Comparison of ENCODE assay signal across 1 cellular context in the genomic region with DNA sequence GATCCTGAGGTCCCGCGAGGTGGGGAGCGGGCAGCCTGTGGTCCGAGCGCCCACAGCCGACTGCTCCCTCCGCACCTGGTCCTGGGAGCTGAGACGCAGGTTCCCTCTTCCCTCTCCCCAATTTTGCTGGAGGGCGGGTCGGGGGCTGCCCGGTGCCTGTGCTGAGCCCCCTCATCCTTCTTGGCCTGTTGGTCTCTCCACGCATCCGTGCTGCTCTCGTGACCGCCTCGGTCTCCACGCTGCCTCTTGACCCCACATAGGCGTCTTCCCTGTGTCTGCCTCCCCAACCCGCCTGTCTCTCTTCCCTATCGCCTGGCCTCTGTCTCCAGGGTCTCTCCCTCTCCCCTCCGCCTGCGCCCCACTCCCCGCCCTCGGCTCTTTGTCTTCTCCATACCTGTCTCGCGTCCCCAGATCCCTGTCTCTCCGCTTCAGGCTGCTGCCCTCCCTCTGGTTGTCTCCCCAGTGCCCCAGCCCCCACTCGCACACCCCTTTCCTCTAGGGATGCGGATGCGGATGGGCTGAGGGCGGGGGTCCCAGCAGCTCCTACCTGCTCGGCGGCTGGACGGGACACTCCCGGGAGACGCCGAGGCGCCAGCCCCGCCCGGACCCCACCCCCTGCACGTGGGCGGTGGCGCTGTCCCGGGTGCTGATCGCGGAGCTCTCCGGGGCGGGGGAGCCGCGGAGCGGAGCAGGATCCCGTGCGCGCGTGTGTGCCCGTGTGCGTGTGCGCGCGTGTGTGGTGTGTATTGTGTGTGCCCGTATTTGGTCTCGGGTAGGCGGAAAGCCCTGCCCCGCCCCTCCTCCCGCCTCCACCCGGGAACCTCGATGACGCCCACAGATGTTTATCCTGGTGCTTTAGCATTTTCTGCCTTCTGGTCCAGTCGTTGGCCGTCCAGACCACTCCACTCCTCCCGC.
TF ChIP-seq lines count a peak whose summit lies in the region.

A gene (minus strand): TSS at position 720 of the 915 bp plus-strand sequence. CDS start 1,248 bp downstream, outside the sequence.

TF ChIP-seq in K562, 482 proteins besides CTCF, POLR2A, EP300 and RAD21 (continued from another document and continues in another):
- TF ChIP-seq, protein P1, sequence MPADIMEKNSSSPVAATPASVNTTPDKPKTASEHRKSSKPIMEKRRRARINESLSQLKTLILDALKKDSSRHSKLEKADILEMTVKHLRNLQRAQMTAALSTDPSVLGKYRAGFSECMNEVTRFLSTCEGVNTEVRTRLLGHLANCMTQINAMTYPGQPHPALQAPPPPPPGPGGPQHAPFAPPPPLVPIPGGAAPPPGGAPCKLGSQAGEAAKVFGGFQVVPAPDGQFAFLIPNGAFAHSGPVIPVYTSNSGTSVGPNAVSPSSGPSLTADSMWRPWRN (IDR thresholded peaks at IDR 0.05; ENCODE audit: low read depth), result no peak
- no peak for TF ChIP-seq YBX1 (IDR thresholded peaks at IDR 0.05)
- TF ChIP-seq ZNF668 (CRISPR knock-in tag; IDR thresholded peaks at IDR 0.05), result no peak
- TF ChIP-seq ZNF143 (CRISPR knock-in tag; IDR thresholded peaks at IDR 0.05), result no peak
- TF ChIP-seq FOXK1 (CRISPR knock-in tag; IDR thresholded peaks at IDR 0.05; ENCODE audit: borderline replicate concordance), result peak; percentile 96
- no peak for TF ChIP-seq ZBTB8A (IDR thresholded peaks at IDR 0.05; ENCODE audit: partially characterized antibody)
- TF ChIP-seq, protein P2, sequence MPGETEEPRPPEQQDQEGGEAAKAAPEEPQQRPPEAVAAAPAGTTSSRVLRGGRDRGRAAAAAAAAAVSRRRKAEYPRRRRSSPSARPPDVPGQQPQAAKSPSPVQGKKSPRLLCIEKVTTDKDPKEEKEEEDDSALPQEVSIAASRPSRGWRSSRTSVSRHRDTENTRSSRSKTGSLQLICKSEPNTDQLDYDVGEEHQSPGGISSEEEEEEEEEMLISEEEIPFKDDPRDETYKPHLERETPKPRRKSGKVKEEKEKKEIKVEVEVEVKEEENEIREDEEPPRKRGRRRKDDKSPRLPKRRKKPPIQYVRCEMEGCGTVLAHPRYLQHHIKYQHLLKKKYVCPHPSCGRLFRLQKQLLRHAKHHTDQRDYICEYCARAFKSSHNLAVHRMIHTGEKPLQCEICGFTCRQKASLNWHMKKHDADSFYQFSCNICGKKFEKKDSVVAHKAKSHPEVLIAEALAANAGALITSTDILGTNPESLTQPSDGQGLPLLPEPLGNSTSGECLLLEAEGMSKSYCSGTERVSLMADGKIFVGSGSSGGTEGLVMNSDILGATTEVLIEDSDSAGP (CRISPR knock-in tag; IDR thresholded peaks at IDR 0.05), result no peak
- TF ChIP-seq MCM5 (IDR thresholded peaks at IDR 0.05; ENCODE audit: low read depth), result no peak
- TF ChIP-seq, protein P3, sequence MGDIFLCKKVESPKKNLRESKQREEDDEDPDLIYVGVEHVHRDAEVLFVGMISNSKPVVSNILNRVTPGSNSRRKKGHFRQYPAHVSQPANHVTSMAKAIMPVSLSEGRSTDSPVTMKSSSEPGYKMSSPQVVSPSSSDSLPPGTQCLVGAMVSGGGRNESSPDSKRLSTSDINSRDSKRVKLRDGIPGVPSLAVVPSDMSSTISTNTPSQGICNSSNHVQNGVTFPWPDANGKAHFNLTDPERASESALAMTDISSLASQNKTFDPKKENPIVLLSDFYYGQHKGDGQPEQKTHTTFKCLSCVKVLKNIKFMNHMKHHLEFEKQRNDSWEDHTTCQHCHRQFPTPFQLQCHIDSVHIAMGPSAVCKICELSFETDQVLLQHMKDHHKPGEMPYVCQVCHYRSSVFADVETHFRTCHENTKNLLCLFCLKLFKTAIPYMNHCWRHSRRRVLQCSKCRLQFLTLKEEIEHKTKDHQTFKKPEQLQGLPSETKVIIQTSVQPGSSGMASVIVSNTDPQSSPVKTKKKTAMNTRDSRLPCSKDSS (IDR thresholded peaks at IDR 0.05; ENCODE audit: low read depth, partially characterized antibody), result no peak
- TF ChIP-seq, protein P4, sequence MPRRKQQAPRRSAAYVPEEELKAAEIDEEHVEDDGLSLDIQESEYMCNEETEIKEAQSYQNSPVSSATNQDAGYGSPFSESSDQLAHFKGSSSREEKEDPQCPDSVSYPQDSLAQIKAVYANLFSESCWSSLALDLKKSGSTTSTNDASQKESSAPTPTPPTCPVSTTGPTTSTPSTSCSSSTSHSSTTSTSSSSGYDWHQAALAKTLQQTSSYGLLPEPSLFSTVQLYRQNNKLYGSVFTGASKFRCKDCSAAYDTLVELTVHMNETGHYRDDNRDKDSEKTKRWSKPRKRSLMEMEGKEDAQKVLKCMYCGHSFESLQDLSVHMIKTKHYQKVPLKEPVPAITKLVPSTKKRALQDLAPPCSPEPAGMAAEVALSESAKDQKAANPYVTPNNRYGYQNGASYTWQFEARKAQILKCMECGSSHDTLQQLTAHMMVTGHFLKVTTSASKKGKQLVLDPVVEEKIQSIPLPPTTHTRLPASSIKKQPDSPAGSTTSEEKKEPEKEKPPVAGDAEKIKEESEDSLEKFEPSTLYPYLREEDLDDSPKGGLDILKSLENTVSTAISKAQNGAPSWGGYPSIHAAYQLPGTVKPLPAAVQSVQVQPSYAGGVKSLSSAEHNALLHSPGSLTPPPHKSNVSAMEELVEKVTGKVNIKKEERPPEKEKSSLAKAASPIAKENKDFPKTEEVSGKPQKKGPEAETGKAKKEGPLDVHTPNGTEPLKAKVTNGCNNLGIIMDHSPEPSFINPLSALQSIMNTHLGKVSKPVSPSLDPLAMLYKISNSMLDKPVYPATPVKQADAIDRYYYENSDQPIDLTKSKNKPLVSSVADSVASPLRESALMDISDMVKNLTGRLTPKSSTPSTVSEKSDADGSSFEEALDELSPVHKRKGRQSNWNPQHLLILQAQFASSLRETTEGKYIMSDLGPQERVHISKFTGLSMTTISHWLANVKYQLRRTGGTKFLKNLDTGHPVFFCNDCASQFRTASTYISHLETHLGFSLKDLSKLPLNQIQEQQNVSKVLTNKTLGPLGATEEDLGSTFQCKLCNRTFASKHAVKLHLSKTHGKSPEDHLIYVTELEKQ (CRISPR knock-in tag; IDR thresholded peaks at IDR 0.05), result no peak
- no peak for TF ChIP-seq ZNF780A (CRISPR knock-in tag; IDR thresholded peaks at IDR 0.05)
- no peak for TF ChIP-seq DACH1 (IDR thresholded peaks at IDR 0.05; ENCODE audit: partially characterized antibody)
- TF ChIP-seq KDM5B (IDR thresholded peaks at IDR 0.05; ENCODE audit: insufficient replicate concordance, low read depth, low read length), result no peak
- TF ChIP-seq, protein P5, sequence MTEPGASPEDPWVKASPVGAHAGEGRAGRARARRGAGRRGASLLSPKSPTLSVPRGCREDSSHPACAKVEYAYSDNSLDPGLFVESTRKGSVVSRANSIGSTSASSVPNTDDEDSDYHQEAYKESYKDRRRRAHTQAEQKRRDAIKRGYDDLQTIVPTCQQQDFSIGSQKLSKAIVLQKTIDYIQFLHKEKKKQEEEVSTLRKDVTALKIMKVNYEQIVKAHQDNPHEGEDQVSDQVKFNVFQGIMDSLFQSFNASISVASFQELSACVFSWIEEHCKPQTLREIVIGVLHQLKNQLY (CRISPR knock-in tag; conservative IDR thresholded peaks at IDR 0.05), result no peak
- TF ChIP-seq, protein P6, sequence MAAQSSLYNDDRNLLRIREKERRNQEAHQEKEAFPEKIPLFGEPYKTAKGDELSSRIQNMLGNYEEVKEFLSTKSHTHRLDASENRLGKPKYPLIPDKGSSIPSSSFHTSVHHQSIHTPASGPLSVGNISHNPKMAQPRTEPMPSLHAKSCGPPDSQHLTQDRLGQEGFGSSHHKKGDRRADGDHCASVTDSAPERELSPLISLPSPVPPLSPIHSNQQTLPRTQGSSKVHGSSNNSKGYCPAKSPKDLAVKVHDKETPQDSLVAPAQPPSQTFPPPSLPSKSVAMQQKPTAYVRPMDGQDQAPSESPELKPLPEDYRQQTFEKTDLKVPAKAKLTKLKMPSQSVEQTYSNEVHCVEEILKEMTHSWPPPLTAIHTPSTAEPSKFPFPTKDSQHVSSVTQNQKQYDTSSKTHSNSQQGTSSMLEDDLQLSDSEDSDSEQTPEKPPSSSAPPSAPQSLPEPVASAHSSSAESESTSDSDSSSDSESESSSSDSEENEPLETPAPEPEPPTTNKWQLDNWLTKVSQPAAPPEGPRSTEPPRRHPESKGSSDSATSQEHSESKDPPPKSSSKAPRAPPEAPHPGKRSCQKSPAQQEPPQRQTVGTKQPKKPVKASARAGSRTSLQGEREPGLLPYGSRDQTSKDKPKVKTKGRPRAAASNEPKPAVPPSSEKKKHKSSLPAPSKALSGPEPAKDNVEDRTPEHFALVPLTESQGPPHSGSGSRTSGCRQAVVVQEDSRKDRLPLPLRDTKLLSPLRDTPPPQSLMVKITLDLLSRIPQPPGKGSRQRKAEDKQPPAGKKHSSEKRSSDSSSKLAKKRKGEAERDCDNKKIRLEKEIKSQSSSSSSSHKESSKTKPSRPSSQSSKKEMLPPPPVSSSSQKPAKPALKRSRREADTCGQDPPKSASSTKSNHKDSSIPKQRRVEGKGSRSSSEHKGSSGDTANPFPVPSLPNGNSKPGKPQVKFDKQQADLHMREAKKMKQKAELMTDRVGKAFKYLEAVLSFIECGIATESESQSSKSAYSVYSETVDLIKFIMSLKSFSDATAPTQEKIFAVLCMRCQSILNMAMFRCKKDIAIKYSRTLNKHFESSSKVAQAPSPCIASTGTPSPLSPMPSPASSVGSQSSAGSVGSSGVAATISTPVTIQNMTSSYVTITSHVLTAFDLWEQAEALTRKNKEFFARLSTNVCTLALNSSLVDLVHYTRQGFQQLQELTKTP (IDR thresholded peaks at IDR 0.05; ENCODE audit: low read depth in 1 of 2, partially characterized antibody in 2 of 2), result peak in 1 of 2 experiments; percentile 79
- no peak for TF ChIP-seq JUND (IDR thresholded peaks at IDR 0.05; ENCODE audit: borderline replicate concordance, low read depth, low read length)
- TF ChIP-seq JUND (tag; IDR thresholded peaks at IDR 0.05; ENCODE audit: borderline replicate concordance, low read depth, low read length), result peak; percentile 13; the same call in 1 of the 3 replicates
- no peak for TF ChIP-seq CSDE1 (IDR thresholded peaks at IDR 0.05)
- TF ChIP-seq, protein P7, sequence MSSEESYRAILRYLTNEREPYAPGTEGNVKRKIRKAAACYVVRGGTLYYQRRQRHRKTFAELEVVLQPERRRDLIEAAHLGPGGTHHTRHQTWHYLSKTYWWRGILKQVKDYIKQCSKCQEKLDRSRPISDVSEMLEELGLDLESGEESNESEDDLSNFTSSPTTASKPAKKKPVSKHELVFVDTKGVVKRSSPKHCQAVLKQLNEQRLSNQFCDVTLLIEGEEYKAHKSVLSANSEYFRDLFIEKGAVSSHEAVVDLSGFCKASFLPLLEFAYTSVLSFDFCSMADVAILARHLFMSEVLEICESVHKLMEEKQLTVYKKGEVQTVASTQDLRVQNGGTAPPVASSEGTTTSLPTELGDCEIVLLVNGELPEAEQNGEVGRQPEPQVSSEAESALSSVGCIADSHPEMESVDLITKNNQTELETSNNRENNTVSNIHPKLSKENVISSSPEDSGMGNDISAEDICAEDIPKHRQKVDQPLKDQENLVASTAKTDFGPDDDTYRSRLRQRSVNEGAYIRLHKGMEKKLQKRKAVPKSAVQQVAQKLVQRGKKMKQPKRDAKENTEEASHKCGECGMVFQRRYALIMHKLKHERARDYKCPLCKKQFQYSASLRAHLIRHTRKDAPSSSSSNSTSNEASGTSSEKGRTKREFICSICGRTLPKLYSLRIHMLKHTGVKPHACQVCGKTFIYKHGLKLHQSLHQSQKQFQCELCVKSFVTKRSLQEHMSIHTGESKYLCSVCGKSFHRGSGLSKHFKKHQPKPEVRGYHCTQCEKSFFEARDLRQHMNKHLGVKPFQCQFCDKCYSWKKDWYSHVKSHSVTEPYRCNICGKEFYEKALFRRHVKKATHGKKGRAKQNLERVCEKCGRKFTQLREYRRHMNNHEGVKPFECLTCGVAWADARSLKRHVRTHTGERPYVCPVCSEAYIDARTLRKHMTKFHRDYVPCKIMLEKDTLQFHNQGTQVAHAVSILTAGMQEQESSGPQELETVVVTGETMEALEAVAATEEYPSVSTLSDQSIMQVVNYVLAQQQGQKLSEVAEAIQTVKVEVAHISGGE (CRISPR knock-in tag; IDR thresholded peaks at IDR 0.05), result no peak
- TF ChIP-seq SP2 (IDR thresholded peaks at IDR 0.05; ENCODE audit: extremely low read depth, low read depth, low read length, poor library complexity, severe bottlenecking), result no peak
- TF ChIP-seq, protein P8, sequence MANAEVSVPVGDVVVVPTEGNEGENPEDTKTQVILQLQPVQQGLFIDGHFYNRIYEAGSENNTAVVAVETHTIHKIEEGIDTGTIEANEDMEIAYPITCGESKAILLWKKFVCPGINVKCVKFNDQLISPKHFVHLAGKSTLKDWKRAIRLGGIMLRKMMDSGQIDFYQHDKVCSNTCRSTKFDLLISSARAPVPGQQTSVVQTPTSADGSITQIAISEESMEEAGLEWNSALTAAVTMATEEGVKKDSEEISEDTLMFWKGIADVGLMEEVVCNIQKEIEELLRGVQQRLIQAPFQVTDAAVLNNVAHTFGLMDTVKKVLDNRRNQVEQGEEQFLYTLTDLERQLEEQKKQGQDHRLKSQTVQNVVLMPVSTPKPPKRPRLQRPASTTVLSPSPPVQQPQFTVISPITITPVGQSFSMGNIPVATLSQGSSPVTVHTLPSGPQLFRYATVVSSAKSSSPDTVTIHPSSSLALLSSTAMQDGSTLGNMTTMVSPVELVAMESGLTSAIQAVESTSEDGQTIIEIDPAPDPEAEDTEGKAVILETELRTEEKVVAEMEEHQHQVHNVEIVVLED (CRISPR knock-in tag; IDR thresholded peaks at IDR 0.05), result no peak
- TF ChIP-seq TRIM24 (IDR thresholded peaks at IDR 0.05), result no peak
- no peak for TF ChIP-seq ZFX (CRISPR knock-in tag; IDR thresholded peaks at IDR 0.05)
- TF ChIP-seq ZNF354B (CRISPR knock-in tag; IDR thresholded peaks at IDR 0.05), result no peak
- TF ChIP-seq MTA2 (IDR thresholded peaks at IDR 0.05; ENCODE audit: low read depth), result no peak
- TF ChIP-seq ZC3H4 (CRISPR knock-in tag; IDR thresholded peaks at IDR 0.05; ENCODE audit: borderline replicate concordance), result no peak
- TF ChIP-seq TEAD2 (tag; IDR thresholded peaks at IDR 0.05), result no peak
- no peak for TF ChIP-seq MAFF (IDR thresholded peaks at IDR 0.05; ENCODE audit: low read length)
- peak; percentile 23; the same call in 1 of the 2 replicates for TF ChIP-seq RBFOX2 (IDR thresholded peaks at IDR 0.05; ENCODE audit: low read depth, low read length)
- TF ChIP-seq EGR1 (conservative IDR thresholded peaks at IDR 0.05), result peak; percentile 98
- no peak for TF ChIP-seq RBBP5 (IDR thresholded peaks at IDR 0.05; ENCODE audit: borderline replicate concordance, insufficient read depth, low read length, poor library complexity, severe bottlenecking)
- no peak for TF ChIP-seq FOS (IDR thresholded peaks at IDR 0.05; ENCODE audit: extremely low read depth, insufficient read length)
- no peak for TF ChIP-seq CHCHD3 (CRISPR knock-in tag; IDR thresholded peaks at IDR 0.05)
- peak; percentile 96 for TF ChIP-seq EHMT2 (IDR thresholded peaks at IDR 0.05)
- no peak for TF ChIP-seq ZNF695 (CRISPR knock-in tag; IDR thresholded peaks at IDR 0.05)
- no peak for TF ChIP-seq GATAD2A (IDR thresholded peaks at IDR 0.05)
- TF ChIP-seq NFXL1 (CRISPR knock-in tag; IDR thresholded peaks at IDR 0.05), result no peak
- no peak for TF ChIP-seq FOXJ3 (CRISPR knock-in tag; IDR thresholded peaks at IDR 0.05)
- TF ChIP-seq NFE2L1 (tag; IDR thresholded peaks at IDR 0.05; ENCODE audit: borderline replicate concordance, low read depth), result no peak
- TF ChIP-seq HNRNPUL1 (IDR thresholded peaks at IDR 0.05; ENCODE audit: low read length), result no peak
- no peak for TF ChIP-seq NFIX (CRISPR knock-in tag; IDR thresholded peaks at IDR 0.05; ENCODE audit: low read depth)
